In genomic region chr10:121608669-121609190, GRCh38 we compare ENCODE assay signal across 7 cellular contexts. TPM values are rescaled to one million over a fixed set of nuclear protein-coding genes. Genes with fewer than 3 reads are reported as not detected.
DNase-seq lines count a peak whose midpoint lies in the region; ATAC-seq and TF ChIP-seq lines count a peak whose summit lies in the region.

No MANE protein-coding gene starts in this region.

- 3% methylated on average over 16 of the region's 53 CpGs for WGBS in suprapubic skin

- TF ChIP-seq CTCF in GM12872 (IDR thresholded peaks at IDR 0.05; ENCODE audit: insufficient read depth, low read depth, low read length) (peak; percentile 74), OCI-LY3 (IDR thresholded peaks at IDR 0.05; ENCODE audit: low read depth, low read length) (peak; percentile 75), dorsolateral prefrontal cortex (IDR thresholded peaks at IDR 0.05 in 54 of 56, conservative IDR thresholded peaks at IDR 0.05 in 2 of 56; ENCODE audit: low read depth in 1 of 56, partially characterized antibody in 56 of 56) (peak; percentile 78 to 99 (median 93)), suprapubic skin (IDR thresholded peaks at IDR 0.05) (peak; percentile 77 to 93)

- no peak for TF ChIP-seq EP300 in suprapubic skin (IDR thresholded peaks at IDR 0.05)

- H3K4me3 ChIP-seq in OCI-LY3 (ENCODE audit: low read length), result peak overlapping the region; percentile 76
- peak overlapping the region; percentile 29 to 74 (median 59) for H3K4me3 ChIP-seq in dorsolateral prefrontal cortex
- peak overlapping the region; percentile 44 for H3K4me3 ChIP-seq in suprapubic skin

- H3K36me3 ChIP-seq in OCI-LY3 (replicated peaks; ENCODE audit: low read depth, low read length) (no peaks in the 10 kb centered on the region), suprapubic skin (no peaks in the 10 kb centered on the region)

- peak overlapping the region; percentile 92 for H3K4me2 ChIP-seq in OCI-LY3 (ENCODE audit: low read length)

- no peak for TF ChIP-seq POLR2A in suprapubic skin (IDR thresholded peaks at IDR 0.05)

- H2AFZ ChIP-seq in OCI-LY3 (ENCODE audit: low read depth, low read length), result peak overlapping the region; percentile 85; the same call in 1 of the 2 replicates

- intact Hi-C loops in dorsolateral prefrontal cortex (cut with DNase I), result loop anchor here (1.0 to 10.0 kb wide), 3 partner anchors 296 to 659 kb away; no protein-coding TSS in a partner anchor

- no peaks in the 10 kb centered on the region for H3K9me3 ChIP-seq in OCI-LY3 (ENCODE audit: insufficient read depth, low read length)
- no peaks in the 10 kb centered on the region for H3K9me3 ChIP-seq in suprapubic skin

- DNase-seq in dorsolateral prefrontal cortex (peak in 4 of 10 donors; percentile 50 to 77 (median 60)), midbrain (lab: John Stamatoyannopoulos, UW) (peak; percentile 68), suprapubic skin (ENCODE audit: low spot score in 2 of 2) (peak in 1 of 2 donors; percentile 64)

- peak overlapping the region; percentile 61 for H3K9ac ChIP-seq in OCI-LY3 (ENCODE audit: low read length)

- H3K27ac ChIP-seq in OCI-LY3 (ENCODE audit: low read length) (no peak overlapping the region), dorsolateral prefrontal cortex (peak overlapping the region in 48 of 59 donors; percentile 2 to 97 (median 72)), suprapubic skin (no peak overlapping the region)

- peak; percentile 62 for ATAC-seq in HG02642 (IDR thresholded peaks at IDR 0.05; ENCODE audit: poor library complexity, unreplicated experiment)
- no peak for ATAC-seq in HG02884 (IDR thresholded peaks at IDR 0.05; ENCODE audit: unreplicated experiment)

- H4K20me1 ChIP-seq in OCI-LY3 (ENCODE audit: insufficient read depth, low read length), result no peaks in the 10 kb centered on the region

- H3K4me1 ChIP-seq in OCI-LY3 (ENCODE audit: low read length) (peaks cover 17% of the 10 kb centered on the region), suprapubic skin (peaks cover 13% of the 10 kb centered on the region)

- H3K27me3 ChIP-seq in OCI-LY3 (ENCODE audit: low read depth, low read length) (no peaks in the 10 kb centered on the region), dorsolateral prefrontal cortex (peaks cover 0 to 6% (median 0%) of the 10 kb centered on the region in 45 donors), suprapubic skin (peaks cover 15% of the 10 kb centered on the region)

- no peaks in the 10 kb centered on the region for H3K79me2 ChIP-seq in OCI-LY3 (ENCODE audit: low read length)

RNA-seq across cellular contexts. Expression of gene FGFR2, which starts 10.5 kb away (rescaled TPM):
- 100 to 1,000 TPM in 94 of 120 experiments, 10 to 100 TPM in 26; 69.8 to 487 (median 136) TPM for total RNA-seq in dorsolateral prefrontal cortex
- total RNA-seq in suprapubic skin, result 100 to 1,000 TPM; 105 to 222 (median 155) TPM

Comparison
In these comparisons a context has a peak if more than half of its experiments do, and no peak if none do; other contexts are left out.
1. H3K27ac ChIP-seq: peak in dorsolateral prefrontal cortex (48 of 59); none in OCI-LY3 (single experiment) and suprapubic skin (single experiment).
2. Peak in every context shown above with its lines, with median percentiles within 50 percentile points of each other: CTCF ChIP-seq and H3K4me3 ChIP-seq.